1 cellular context compared by ENCODE assay signal in genomic region chr20:13777171-13777601, GRCh38.
TF ChIP-seq lines count a peak whose summit lies in the region.

No MANE protein-coding gene starts in this region.

TF ChIP-seq in IMR-90, 13 proteins besides CTCF, POLR2A, EP300 and RAD21 (continued from another document):
- TF ChIP-seq, protein P1, sequence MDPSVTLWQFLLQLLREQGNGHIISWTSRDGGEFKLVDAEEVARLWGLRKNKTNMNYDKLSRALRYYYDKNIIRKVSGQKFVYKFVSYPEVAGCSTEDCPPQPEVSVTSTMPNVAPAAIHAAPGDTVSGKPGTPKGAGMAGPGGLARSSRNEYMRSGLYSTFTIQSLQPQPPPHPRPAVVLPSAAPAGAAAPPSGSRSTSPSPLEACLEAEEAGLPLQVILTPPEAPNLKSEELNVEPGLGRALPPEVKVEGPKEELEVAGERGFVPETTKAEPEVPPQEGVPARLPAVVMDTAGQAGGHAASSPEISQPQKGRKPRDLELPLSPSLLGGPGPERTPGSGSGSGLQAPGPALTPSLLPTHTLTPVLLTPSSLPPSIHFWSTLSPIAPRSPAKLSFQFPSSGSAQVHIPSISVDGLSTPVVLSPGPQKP (IDR thresholded peaks at IDR 0.05; ENCODE audit: borderline replicate concordance, low read depth, low read length) = no peak
TF ChIP-seq in IMR-90: peak in this region for 1.
